In genomic region chr2:146147448-146148012, GRCh38 we compare ENCODE assay signal across 1 cellular context.
TF ChIP-seq lines count a peak whose summit lies in the region.

No MANE protein-coding gene starts in this region.

TF ChIP-seq in GM23338, 12 proteins besides CTCF, POLR2A, EP300 and RAD21 (continued from another document):
- TF ChIP-seq ZNF462 (CRISPR knock-in tag; IDR thresholded peaks at IDR 0.05), result no peak
- TF ChIP-seq JUNB (IDR thresholded peaks at IDR 0.05; ENCODE audit: unreplicated experiment), result no peak
- no peak for TF ChIP-seq ZNF331 (CRISPR knock-in tag; IDR thresholded peaks at IDR 0.05; ENCODE audit: low read depth)
- TF ChIP-seq EZH2 (IDR thresholded peaks at IDR 0.05; ENCODE audit: low read depth, unreplicated experiment), result no peak
